Comparison of ENCODE assay signal across 13 cellular contexts in the genomic region with DNA sequence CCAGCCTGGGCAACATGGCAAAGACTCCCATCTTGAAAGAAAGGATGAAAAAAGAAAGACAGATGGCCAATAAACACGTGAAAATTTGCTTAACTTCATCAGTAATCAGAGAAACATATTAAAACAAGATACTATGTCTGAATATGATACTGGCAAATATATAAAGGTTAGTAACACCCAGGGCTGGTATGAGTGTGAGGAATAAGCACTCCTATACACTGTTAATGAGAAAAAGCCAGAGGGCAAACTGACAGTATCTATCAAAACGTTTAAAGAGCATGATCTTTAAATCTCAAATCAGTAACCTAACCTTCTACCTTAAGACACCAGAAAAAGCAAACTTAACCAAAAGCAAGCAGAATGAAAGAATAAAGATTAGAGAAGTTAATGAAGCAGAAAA. TPM values are rescaled to one million over a fixed set of nuclear protein-coding genes. Genes with fewer than 3 reads are reported as not detected.
A peak's percentile ranks its signal among the peaks of the same experiment; 100 is the strongest.
DNase-seq lines count a peak whose midpoint lies in the region; ATAC-seq and TF ChIP-seq lines count a peak whose summit lies in the region.
"Had no signal": no experiment of that assay in that cellular context is flagged by ENCODE, and none has a peak within 500 bp of the region (broad histone marks: within the 10 kb centered on the region; RNA-seq: fewer than 3 reads in every experiment).

No MANE protein-coding gene starts in this region.

- DNase-seq in GM06990 (ENCODE audit: extremely low read depth, insufficient read length) (no peak), natural killer cell (no peak), GM10248 (ENCODE audit: extremely low spot score) (no peak), foreskin keratinocyte (no peak)
- DNase-seq in activated CD4-positive, alpha-beta memory T cell treated with anti-CD3 and anti-CD28 coated beads, Interleukin-2, amount 10 ng/mL, durations not matched to agents 7 days and 5 days, result no peak
- DNase-seq: islet precursor cell; mucosa of descending colon; NCI-H1417; NCI-H345; stimulated activated CD4-positive, alpha-beta T cell treated with anti-CD3 and anti-CD28 coated beads, Interleukin-1b, Interleukin-23, amount 100 ng/mL, for 48 hours had no signal

- H3K4me3 Mint-ChIP-seq in activated CD4-positive, alpha-beta memory T cell treated with anti-CD3 and anti-CD28 coated beads, Interleukin-2, amount 10 ng/mL, durations not matched to agents 7 days and 5 days, result peak overlapping the region; percentile 18
- peak overlapping the region; percentile 85 for H3K4me3 Mint-ChIP-seq in natural killer cell

- no peaks in the 10 kb centered on the region for H3K27me3 ChIP-seq in BLaER1 treated with 17β-estradiol and CSF1 and Interleukin-3, amounts not matched to agents 10 nM and 100 nM
- H3K27me3 ChIP-seq in GM06990 (replicated peaks; ENCODE audit: control insufficient read depth, insufficient read depth, low read length) (no peaks in the 10 kb centered on the region), foreskin keratinocyte (no peaks in the 10 kb centered on the region)

- H3K36me3 Mint-ChIP-seq in activated CD4-positive, alpha-beta memory T cell treated with anti-CD3 and anti-CD28 coated beads, Interleukin-2, amount 10 ng/mL, durations not matched to agents 7 days and 5 days (ENCODE audit: low read depth), result peaks cover 23% of the 10 kb centered on the region
- H3K36me3 Mint-ChIP-seq in natural killer cell, result no peaks in the 10 kb centered on the region

- peak overlapping the region; percentile 68 for H3K27ac Mint-ChIP-seq in activated CD4-positive, alpha-beta memory T cell treated with anti-CD3 and anti-CD28 coated beads, Interleukin-2, amount 10 ng/mL, durations not matched to agents 7 days and 5 days
- peak overlapping the region; percentile 89 to 99 for H3K27ac Mint-ChIP-seq in natural killer cell

- CTCF ChIA-PET in activated CD4-positive, alpha-beta memory T cell treated with anti-CD3 and anti-CD28 coated beads, Interleukin-2, amount 10 ng/mL, durations not matched to agents 7 days and 5 days (lab: Charles Lee), result interaction anchor here (0.7 to 1.6 kb wide), 2 partner anchors 9 to 18 kb away, joined by 3 to 4 read pairs; no protein-coding TSS in a partner anchor
- CTCF ChIA-PET in GM10248 (lab: Yijun Ruan, JAX), result interaction anchor here (1.6 to 6.2 kb wide), 2 partner anchors 9 kb away, joined by 6 to 40 read pairs; no protein-coding TSS in a partner anchor

- H3K27ac ChIP-seq in BLaER1 treated with 17β-estradiol and CSF1 and Interleukin-3, amounts not matched to agents 10 nM and 100 nM, result peak overlapping the region; percentile 55 to 100 (median 74); a peak in 20 of 22 replicates
- H3K27ac ChIP-seq in foreskin keratinocyte, result no peak overlapping the region

- POLR2A ChIA-PET in activated CD4-positive, alpha-beta memory T cell treated with anti-CD3 and anti-CD28 coated beads, Interleukin-2, amount 10 ng/mL, durations not matched to agents 7 days and 5 days (lab: Charles Lee), result no interaction called here
- POLR2A ChIA-PET in GM10248 (lab: Yijun Ruan, JAX), result no interaction called here

- H3K4me1 ChIP-seq in BLaER1 treated with 17β-estradiol and CSF1 and Interleukin-3, amounts not matched to agents 10 nM and 100 nM, result peaks cover 70 to 95% (median 80%) of the 10 kb centered on the region in 10 experiments
- peaks cover 26% of the 10 kb centered on the region for H3K4me1 ChIP-seq in foreskin keratinocyte

- no peaks in the 10 kb centered on the region for H3K9me3 Mint-ChIP-seq in activated CD4-positive, alpha-beta memory T cell treated with anti-CD3 and anti-CD28 coated beads, Interleukin-2, amount 10 ng/mL, durations not matched to agents 7 days and 5 days
- H3K9me3 Mint-ChIP-seq in natural killer cell, result peaks cover 0 to 2% of the 10 kb centered on the region in 2 donors

- ATAC-seq in natural killer cell (no peak), GM18520 (IDR thresholded peaks at IDR 0.05; ENCODE audit: unreplicated experiment) (no peak), HG03442 (IDR thresholded peaks at IDR 0.05; ENCODE audit: unreplicated experiment) (no peak), foreskin keratinocyte (no peak)
- ATAC-seq: mucosa of descending colon had no signal

- H3K4me1 Mint-ChIP-seq in activated CD4-positive, alpha-beta memory T cell treated with anti-CD3 and anti-CD28 coated beads, Interleukin-2, amount 10 ng/mL, durations not matched to agents 7 days and 5 days, result peaks cover 77% of the 10 kb centered on the region
- H3K4me1 Mint-ChIP-seq in natural killer cell, result peaks cover 84 to 88% of the 10 kb centered on the region in 2 donors

- H3K4me3 ChIP-seq in BLaER1 treated with 17β-estradiol and CSF1 and Interleukin-3, amounts not matched to agents 10 nM and 100 nM, result peak overlapping the region in 4 of 10 experiments; percentile 5 to 33 (median 21); a peak in 7 of 20 replicates
- peak overlapping the region; percentile 45 for H3K4me3 ChIP-seq in GM06990 (replicated peaks; ENCODE audit: low read depth, low read length)
- H3K4me3 ChIP-seq: mucosa of descending colon had no signal

- TF ChIP-seq CTCF in GM06990 (IDR thresholded peaks at IDR 0.05; ENCODE audit: insufficient read depth, low read length, poor library complexity, severe bottlenecking), result no peak
- no peak for TF ChIP-seq CTCF in natural killer cell (IDR thresholded peaks at IDR 0.05)
- TF ChIP-seq CTCF in GM10248 (IDR thresholded peaks at IDR 0.05; ENCODE audit: control extremely low read depth, extremely low read depth, low read depth, missing control alignments), result no peak
- no peak for TF ChIP-seq CTCF in foreskin keratinocyte (conservative IDR thresholded peaks at IDR 0.05)

- peaks cover 0 to 28% (median 0%) of the 10 kb centered on the region in 11 experiments; a peak in 7 of 22 replicates for H3K9me3 ChIP-seq in BLaER1 treated with 17β-estradiol and CSF1 and Interleukin-3, amounts not matched to agents 10 nM and 100 nM (replicated peaks in 1 of 11)
- H3K9me3 ChIP-seq: mucosa of descending colon had no signal

- peaks cover 0 to 69% (median 5%) of the 10 kb centered on the region in 11 experiments; a peak in 11 of 22 replicates for H4K20me1 ChIP-seq in BLaER1 treated with 17β-estradiol and CSF1 and Interleukin-3, amounts not matched to agents 10 nM and 100 nM

- H3K4me2 ChIP-seq in BLaER1 treated with 17β-estradiol and CSF1 and Interleukin-3, amounts not matched to agents 10 nM and 100 nM, result peak overlapping the region; percentile 51 to 92 (median 72)

- H3K9ac ChIP-seq in BLaER1 treated with 17β-estradiol and CSF1 and Interleukin-3, amounts not matched to agents 10 nM and 100 nM, result peak overlapping the region in 9 of 11 experiments; percentile 28 to 67 (median 55); a peak in 15 of 22 replicates

- peaks cover 0 to 19% (median 0%) of the 10 kb centered on the region in 11 experiments; a peak in 4 of 22 replicates for H3K36me3 ChIP-seq in BLaER1 treated with 17β-estradiol and CSF1 and Interleukin-3, amounts not matched to agents 10 nM and 100 nM
- H3K36me3 ChIP-seq in GM06990 (ENCODE audit: control insufficient read depth, insufficient read depth, low read length), result no peaks in the 10 kb centered on the region

- intact Hi-C loops in natural killer cell (cut with micrococcal nuclease), result no loop called here

- no peaks in the 10 kb centered on the region for H3K27me3 Mint-ChIP-seq in activated CD4-positive, alpha-beta memory T cell treated with anti-CD3 and anti-CD28 coated beads, Interleukin-2, amount 10 ng/mL, durations not matched to agents 7 days and 5 days
- no peaks in the 10 kb centered on the region for H3K27me3 Mint-ChIP-seq in natural killer cell (ENCODE audit: low read depth in 2 of 2)

RNA-seq across cellular contexts. Expression of gene B4GALT1, which starts 14.1 kb away (rescaled TPM):
- total RNA-seq in activated CD4-positive, alpha-beta memory T cell treated with anti-CD3 and anti-CD28 coated beads, Interleukin-2, amount 10 ng/mL, durations not matched to agents 7 days and 5 days, result 10 to 100 TPM; 69.2 to 70.8 TPM
- total RNA-seq in natural killer cell (100 to 1,000 TPM; 122 to 143 (median 128) TPM), foreskin keratinocyte (61.8 and 83.6 TPM in 2 replicates)
- polyA plus RNA-seq in foreskin keratinocyte, result 55.4 and 62.0 TPM in 2 replicates
